28 cellular contexts compared by ENCODE assay signal in the genomic region with DNA sequence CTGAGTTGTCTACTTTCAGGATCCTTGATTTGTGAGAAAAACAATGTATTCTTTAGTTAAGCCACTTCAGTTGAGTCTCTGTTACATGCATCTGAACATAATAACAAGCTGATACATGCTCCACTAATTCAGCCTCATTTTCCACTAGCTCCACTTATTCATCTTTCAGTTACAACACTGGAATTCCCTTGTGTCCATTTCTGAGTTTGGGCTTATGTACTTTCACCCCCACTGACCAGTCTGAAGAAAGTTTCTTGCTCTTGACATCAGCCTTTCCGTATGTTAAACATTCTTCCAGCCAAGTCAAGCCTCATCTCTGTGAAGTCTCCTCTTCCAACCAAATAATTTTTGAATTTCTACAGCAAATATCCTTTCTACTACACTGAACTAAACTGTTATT.
"Had no signal": no experiment of that assay in that cellular context is flagged by ENCODE, and none has a peak within 500 bp of the region (broad histone marks: within the 10 kb centered on the region; RNA-seq: fewer than 3 reads in every experiment).

No MANE protein-coding gene starts in this region.

- H3K4me3 ChIP-seq: ascending aorta, breast epithelium, cardiac muscle cell, colonic mucosa, esophagus squamous epithelium had no signal

- H3K9me3 ChIP-seq: ascending aorta, breast epithelium, colonic mucosa, esophagus squamous epithelium had no signal

- H3K27ac ChIP-seq: ascending aorta, breast epithelium, cardiac muscle cell, colonic mucosa, epithelial cell of prostate, esophagus squamous epithelium, WERI-Rb-1 had no signal

- H3K27me3 ChIP-seq: ascending aorta, breast epithelium, cardiac muscle cell, colonic mucosa, esophagus squamous epithelium had no signal

- DNase-seq: activated B cell treated with CpG ODN at 0.5 μM for 24 hours; activated CD4-positive, alpha-beta memory T cell treated with anti-CD3 and anti-CD28 coated beads for 36 hours; activated CD4-positive, alpha-beta T cell treated with anti-CD3 and anti-CD28 coated beads, Interleukin-2, amount 10 ng/mL, durations not matched to agents 24 days and 14 days; activated CD8-positive, alpha-beta memory T cell treated with anti-CD3 and anti-CD28 coated beads, Interleukin-2, amount 10 ng/mL, durations not matched to agents 7 days and 5 days; activated CD8-positive, alpha-beta memory T cell treated with anti-CD3 and anti-CD28 coated beads, Interleukin-2, amount 50 U/mL, for 4 hours; activated CD8-positive, alpha-beta T cell treated with anti-CD3 and anti-CD28 coated beads, Interleukin-2, amount 10 ng/mL, durations not matched to agents 7 days and 5 days; activated effector memory CD4-positive, alpha-beta T cell treated with anti-CD3 and anti-CD28 coated beads, Interleukin-2, amount 50 U/mL, for 16 hours; activated naive CD4-positive, alpha-beta T cell treated with anti-CD3 and anti-CD28 coated beads for 36 hours; activated naive CD8-positive, alpha-beta T cell treated with anti-CD3 and anti-CD28 coated beads for 36 hours; activated naive CD8-positive, alpha-beta T cell treated with anti-CD3 and anti-CD28 coated beads, Interleukin-2, amount 50 U/mL, for 24 hours; activated T-cell treated with anti-CD3 and anti-CD28 coated beads, Interleukin-2, amount 50 U/mL, for 1 hour; activated T-cell treated with anti-CD3 and anti-CD28 coated beads, Interleukin-2, amount 50 U/mL, for 48 hours; central memory CD4-positive, alpha-beta T cell; cerebellar nuclear complex; colonic mucosa; effector CD8-positive, alpha-beta T cell; esophagus squamous epithelium; foreskin fibroblast; head of caudate nucleus; T-helper 1 cell; T-helper 17 cell; T1000; WERI-Rb-1 had no signal

- H3K36me3 ChIP-seq: ascending aorta, breast epithelium, cardiac muscle cell, colonic mucosa, esophagus squamous epithelium, WERI-Rb-1 had no signal

- ATAC-seq: activated CD4-positive, CD25-positive, alpha-beta regulatory T cell treated with anti-CD3 and anti-CD28 coated beads, Interleukin-2, amount 50 U/mL, for 24 hours; activated CD8-positive, alpha-beta memory T cell treated with anti-CD3 and anti-CD28 coated beads, Interleukin-2, amount 10 ng/mL, durations not matched to agents 7 days and 5 days; activated CD8-positive, alpha-beta T cell treated with anti-CD3 and anti-CD28 coated beads, Interleukin-2, amount 10 ng/mL, durations not matched to agents 7 days and 5 days; activated naive CD8-positive, alpha-beta T cell treated with anti-CD3 and anti-CD28 coated beads, Interleukin-2, amount 50 U/mL, for 24 hours; T-helper 17 cell had no signal

- H3K4me1 ChIP-seq: ascending aorta, breast epithelium, colonic mucosa, esophagus squamous epithelium had no signal
